In genomic region chr17:47304191-47304590, GRCh38 we compare ENCODE assay signal across 34 cellular contexts. TPM values are rescaled to one million over a fixed set of nuclear protein-coding genes. Genes with fewer than 3 reads are reported as not detected.
DNase-seq lines count a peak whose midpoint lies in the region; ATAC-seq and TF ChIP-seq lines count a peak whose summit lies in the region.
"Had no signal": no experiment of that assay in that cellular context is flagged by ENCODE, and none has a peak within 500 bp of the region (broad histone marks: within the 10 kb centered on the region; RNA-seq: fewer than 3 reads in every experiment).

No MANE protein-coding gene starts in this region.

- H3K9ac ChIP-seq in endodermal cell (ENCODE audit: extremely low read depth, low read length, poor library complexity, severe bottlenecking): no peak overlapping the region
- no peak overlapping the region for H3K9ac ChIP-seq in parathyroid adenoma

- no peak overlapping the region for H3K27ac Mint-ChIP-seq in endodermal cell
- H3K27ac Mint-ChIP-seq: activated B cell treated with CpG ODN at 0.5 μM for 24 hours; activated naive CD8-positive, alpha-beta T cell treated with anti-CD3 and anti-CD28 coated beads, Interleukin-2, amount 10 ng/mL, durations not matched to agents 7 days and 5 days; IgD-negative memory B cell; natural killer cell treated with Interleukin-12 subunit alpha and Interleukin-12 subunit beta and Interleukin-15 and Interleukin-18, amount 100 ng/mL, for 72 hours had no signal

- H3K4me1 ChIP-seq in endodermal cell (ENCODE audit: control insufficient read depth, insufficient read depth, low read length): peaks cover 5% of the 10 kb centered on the region
- H3K4me1 ChIP-seq in parathyroid adenoma: peaks cover 27% of the 10 kb centered on the region
- H3K4me1 ChIP-seq: BE2C, gastrocnemius medialis had no signal

- no peak for TF ChIP-seq CTCF in endodermal cell (conservative IDR thresholded peaks at IDR 0.05)
- no peak for TF ChIP-seq CTCF in parathyroid adenoma (IDR thresholded peaks at IDR 0.05)

- peaks cover 4% of the 10 kb centered on the region for H3K36me3 Mint-ChIP-seq in endodermal cell (ENCODE audit: low read depth)
- H3K36me3 Mint-ChIP-seq: activated naive CD8-positive, alpha-beta T cell treated with anti-CD3 and anti-CD28 coated beads, Interleukin-2, amount 10 ng/mL, durations not matched to agents 7 days and 5 days had no signal

- CTCF ChIA-PET in HEK293T (lab: Yijun Ruan, JAX): no interaction called here

- H3K36me3 ChIP-seq in MG63 (peaks cover 28% of the 10 kb centered on the region), endodermal cell (ENCODE audit: control insufficient read depth, insufficient read depth, low read length) (no peaks in the 10 kb centered on the region), parathyroid adenoma (ENCODE audit: control insufficient read depth, insufficient read depth, low read length) (no peaks in the 10 kb centered on the region)
- H3K36me3 ChIP-seq: BE2C, gastrocnemius medialis, upper lobe of right lung had no signal

- 90% methylated on average over 1 of the region's 1 CpG; no CpG with 5 or more reads in 1 of the 2 experiments for WGBS in endodermal cell (ENCODE audit: insufficient coverage in 1 of 2, insufficient read length in 1 of 2), 2 experiments

- no peaks in the 10 kb centered on the region for H3K79me2 ChIP-seq in parathyroid adenoma
- H3K79me2 ChIP-seq: hepatocyte had no signal

- peaks cover 8% of the 10 kb centered on the region for H3K27me3 Mint-ChIP-seq in endodermal cell (ENCODE audit: insufficient read depth)
- H3K27me3 Mint-ChIP-seq: activated B cell treated with CpG ODN at 0.5 μM for 24 hours, IgD-negative memory B cell had no signal

- H3K4me1 Mint-ChIP-seq in endodermal cell: peaks cover 10% of the 10 kb centered on the region

- no peak overlapping the region for H3K4me3 Mint-ChIP-seq in endodermal cell
- H3K4me3 Mint-ChIP-seq: activated B cell treated with CpG ODN at 0.5 μM for 24 hours; activated naive CD8-positive, alpha-beta T cell treated with anti-CD3 and anti-CD28 coated beads, Interleukin-2, amount 10 ng/mL, durations not matched to agents 7 days and 5 days; IgD-negative memory B cell; natural killer cell treated with Interleukin-12 subunit alpha and Interleukin-12 subunit beta and Interleukin-15 and Interleukin-18, amount 100 ng/mL, for 72 hours had no signal

- peaks cover 19% of the 10 kb centered on the region for H3K9me3 Mint-ChIP-seq in endodermal cell

- POLR2A ChIA-PET in HEK293T (lab: Yijun Ruan, JAX): no interaction called here

- H3K27ac ChIP-seq in endodermal cell (ENCODE audit: low read depth, low read length): no peak overlapping the region
- peak overlapping the region; percentile 77 for H3K27ac ChIP-seq in parathyroid adenoma
- H3K27ac ChIP-seq: hepatocyte, SK-N-MC, upper lobe of right lung had no signal

- ATAC-seq in HG03342 (IDR thresholded peaks at IDR 0.05; ENCODE audit: unreplicated experiment): no peak
- ATAC-seq: A549; gastrocnemius medialis; natural killer cell treated with Interleukin-12 subunit alpha and Interleukin-12 subunit beta and Interleukin-15 and Interleukin-18, amount 100 ng/mL, for 72 hours; upper lobe of right lung had no signal

- no peak overlapping the region for H3K4me3 ChIP-seq in MG63
- H3K4me3 ChIP-seq in endodermal cell (ENCODE audit: low read length): no peak overlapping the region
- no peak overlapping the region for H3K4me3 ChIP-seq in parathyroid adenoma (ENCODE audit: low read depth, low read length)
- H3K4me3 ChIP-seq: A549, gastrocnemius medialis, hepatocyte, lung, sigmoid colon, SK-N-MC, upper lobe of right lung had no signal

- DNase-seq in AG20443 (ENCODE audit: low spot score) (peak; percentile 41), MG63 (peak; percentile 29), endodermal cell (peak; percentile 50), HEK293T (ENCODE audit: extremely low spot score) (no peak), SIG-M5 (lab: John Stamatoyannopoulos, UW) (no peak), activated gamma-delta T cell treated with Interleukin-2 at 50 U/mL for 16 hours (no peak)
- DNase-seq: activated B cell treated with CpG ODN at 0.5 μM for 24 hours; activated CD4-positive, alpha-beta T cell treated with anti-CD3 and anti-CD28 coated beads, Interleukin-2, amount 50 U/mL, for 1 hour; activated effector memory CD4-positive, alpha-beta T cell treated with Interleukin-2 at 50 U/mL for 16 hours; activated naive CD8-positive, alpha-beta T cell treated with anti-CD3 and anti-CD28 coated beads, Interleukin-2, amount 10 ng/mL, durations not matched to agents 7 days and 5 days; activated T-cell treated with anti-CD3 and anti-CD28 coated beads, Interleukin-2, amount 50 U/mL, for 1 hour; BE2C; central memory CD4-positive, alpha-beta T cell; cortex of kidney; DMS153; gastrocnemius medialis; NCI-H1048; NCI-H1694; NCI-H82; RPMI8226; sigmoid colon; stimulated activated CD4-positive, alpha-beta T cell treated with anti-CD3 and anti-CD28 coated beads, Interleukin-12 subunit alpha, Interleukin-12 subunit beta, amount 100 ng/mL, for 4 hours; stimulated activated CD4-positive, alpha-beta T cell treated with anti-CD3 and anti-CD28 coated beads, Interleukin-4, amount 100 ng/mL, for 1 hour; T-helper 1 cell; upper lobe of right lung had no signal

- H3K9me3 ChIP-seq in MG63: no peaks in the 10 kb centered on the region
- peaks cover 9% of the 10 kb centered on the region for H3K9me3 ChIP-seq in endodermal cell (ENCODE audit: control insufficient read depth, low read length)
- no peaks in the 10 kb centered on the region for H3K9me3 ChIP-seq in parathyroid adenoma (ENCODE audit: control insufficient read depth, low read length)
- H3K9me3 ChIP-seq: BE2C, gastrocnemius medialis, sigmoid colon, upper lobe of right lung had no signal

- no peak overlapping the region for H3K4me2 ChIP-seq in parathyroid adenoma (ENCODE audit: low read length)
- H3K4me2 ChIP-seq: A549, hepatocyte had no signal

- H3K27me3 ChIP-seq in MG63 (no peaks in the 10 kb centered on the region), endodermal cell (ENCODE audit: control insufficient read depth, insufficient read depth, low read length, poor library complexity, severe bottlenecking) (no peaks in the 10 kb centered on the region), parathyroid adenoma (ENCODE audit: control insufficient read depth, insufficient read depth, low read length) (no peaks in the 10 kb centered on the region)
- H3K27me3 ChIP-seq: BE2C, gastrocnemius medialis, hepatocyte, sigmoid colon, upper lobe of right lung had no signal

- H2AFZ ChIP-seq in parathyroid adenoma: no peak overlapping the region
- H2AFZ ChIP-seq: hepatocyte had no signal

TF ChIP-seq in HEK293T, 16 proteins besides CTCF, POLR2A, EP300 and RAD21:
- TF ChIP-seq NFRKB (IDR thresholded peaks at IDR 0.05) (no peak), TARDBP (IDR thresholded peaks at IDR 0.05) (no peak), SUZ12 (IDR thresholded peaks at IDR 0.05) (no peak), CTBP1 (IDR thresholded peaks at IDR 0.05; ENCODE audit: borderline replicate concordance) (no peak), ZNF384 (IDR thresholded peaks at IDR 0.05) (no peak), LEF1 (IDR thresholded peaks at IDR 0.05; ENCODE audit: borderline replicate concordance) (no peak), PKNOX1 (IDR thresholded peaks at IDR 0.05) (no peak)

RNA-seq across cellular contexts. Expression of gene EFCAB13, which starts 19.6 kb away (rescaled TPM):
- 0.05 and 0.30 TPM in 2 replicates for total RNA-seq in MG63 (2014; rRNA removed; shearing (Covaris generic); ENCODE audit: low replicate concordance)
- 1 to 10 TPM; 4.3 to 8.9 TPM for total RNA-seq in endodermal cell
- 0.89 TPM for polyA plus RNA-seq in endodermal cell (2013, experiment 1 of 2)
- 0.99 TPM for polyA plus RNA-seq in endodermal cell (2013, experiment 2 of 2)

RNA-seq across cellular contexts. Expression of gene ITGB3, which starts 50.6 kb away (rescaled TPM):
- 12.1 and 13.6 TPM in 2 replicates for total RNA-seq in MG63 (2014; rRNA removed; shearing (Covaris generic); ENCODE audit: low replicate concordance)
- total RNA-seq in endodermal cell: under 1 TPM; 0.51 to 0.73 TPM
- polyA plus RNA-seq in endodermal cell (2013, experiment 1 of 2): 0.18 TPM
- polyA plus RNA-seq in endodermal cell (2013, experiment 2 of 2): 0.33 TPM
- total RNA-seq: NCI-H460 had no signal

Comparison
In these comparisons a context has a peak if more than half of its experiments do, and no peak if none do; other contexts are left out.
1. DNase-seq: peak in AG20443 (single experiment), MG63 (single experiment) and endodermal cell (single experiment); none in HEK293T (single experiment), SIG-M5 (single experiment) and activated gamma-delta T cell treated with Interleukin-2 at 50 U/mL for 16 hours (single experiment).